ENCODE assay signal across 1 cellular context in the genomic region with DNA sequence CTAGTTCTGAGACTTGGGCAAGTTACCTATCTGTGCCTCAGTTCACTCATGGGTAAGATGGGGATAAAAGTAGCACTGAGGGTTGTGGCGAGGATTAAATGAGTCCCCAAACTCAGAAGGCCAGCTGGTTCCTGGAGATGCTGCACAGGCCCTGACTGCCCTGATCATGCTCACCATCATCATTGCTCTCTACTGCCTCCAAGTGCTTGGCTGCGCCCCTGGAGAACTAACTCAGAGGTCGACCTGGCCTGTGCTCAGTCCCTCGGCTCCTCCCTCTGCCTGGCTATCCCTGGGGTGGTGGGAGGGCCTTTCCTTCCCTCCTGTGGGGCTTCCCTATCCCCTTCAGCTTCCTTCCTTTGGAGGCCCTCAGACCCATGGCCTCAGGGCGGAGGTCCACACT.
TF ChIP-seq lines count a peak whose summit lies in the region.

No MANE protein-coding gene starts in this region.

TF ChIP-seq in GM12878, 131 proteins besides CTCF, POLR2A, EP300 and RAD21:
- TF ChIP-seq TCF3 (IDR thresholded peaks at IDR 0.05; ENCODE audit: borderline replicate concordance, insufficient read depth, low read depth, low read length) (no peak), DPF2 (IDR thresholded peaks at IDR 0.05) (no peak), MEF2B (IDR thresholded peaks at IDR 0.05; ENCODE audit: partially characterized antibody, poor library complexity, severe bottlenecking) (no peak), CBFB (IDR thresholded peaks at IDR 0.05; ENCODE audit: low read depth) (no peak), NFYA (IDR thresholded peaks at IDR 0.05; ENCODE audit: borderline replicate concordance, low read depth, low read length) (no peak), SMC3 (IDR thresholded peaks at IDR 0.05; ENCODE audit: borderline replicate concordance, low read length) (no peak), POU2F2 (IDR thresholded peaks at IDR 0.05; ENCODE audit: borderline replicate concordance, low read depth, low read length) (no peak), PML (IDR thresholded peaks at IDR 0.05; ENCODE audit: low read length) (no peak)
- TF ChIP-seq, protein P1, sequence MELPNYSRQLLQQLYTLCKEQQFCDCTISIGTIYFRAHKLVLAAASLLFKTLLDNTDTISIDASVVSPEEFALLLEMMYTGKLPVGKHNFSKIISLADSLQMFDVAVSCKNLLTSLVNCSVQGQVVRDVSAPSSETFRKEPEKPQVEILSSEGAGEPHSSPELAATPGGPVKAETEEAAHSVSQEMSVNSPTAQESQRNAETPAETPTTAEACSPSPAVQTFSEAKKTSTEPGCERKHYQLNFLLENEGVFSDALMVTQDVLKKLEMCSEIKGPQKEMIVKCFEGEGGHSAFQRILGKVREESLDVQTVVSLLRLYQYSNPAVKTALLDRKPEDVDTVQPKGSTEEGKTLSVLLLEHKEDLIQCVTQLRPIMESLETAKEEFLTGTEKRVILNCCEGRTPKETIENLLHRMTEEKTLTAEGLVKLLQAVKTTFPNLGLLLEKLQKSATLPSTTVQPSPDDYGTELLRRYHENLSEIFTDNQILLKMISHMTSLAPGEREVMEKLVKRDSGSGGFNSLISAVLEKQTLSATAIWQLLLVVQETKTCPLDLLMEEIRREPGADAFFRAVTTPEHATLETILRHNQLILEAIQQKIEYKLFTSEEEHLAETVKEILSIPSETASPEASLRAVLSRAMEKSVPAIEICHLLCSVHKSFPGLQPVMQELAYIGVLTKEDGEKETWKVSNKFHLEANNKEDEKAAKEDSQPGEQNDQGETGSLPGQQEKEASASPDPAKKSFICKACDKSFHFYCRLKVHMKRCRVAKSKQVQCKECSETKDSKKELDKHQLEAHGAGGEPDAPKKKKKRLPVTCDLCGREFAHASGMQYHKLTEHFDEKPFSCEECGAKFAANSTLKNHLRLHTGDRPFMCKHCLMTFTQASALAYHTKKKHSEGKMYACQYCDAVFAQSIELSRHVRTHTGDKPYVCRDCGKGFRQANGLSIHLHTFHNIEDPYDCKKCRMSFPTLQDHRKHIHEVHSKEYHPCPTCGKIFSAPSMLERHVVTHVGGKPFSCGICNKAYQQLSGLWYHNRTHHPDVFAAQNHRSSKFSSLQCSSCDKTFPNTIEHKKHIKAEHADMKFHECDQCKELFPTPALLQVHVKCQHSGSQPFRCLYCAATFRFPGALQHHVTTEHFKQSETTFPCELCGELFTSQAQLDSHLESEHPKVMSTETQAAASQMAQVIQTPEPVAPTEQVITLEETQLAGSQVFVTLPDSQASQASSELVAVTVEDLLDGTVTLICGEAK (IDR thresholded peaks at IDR 0.05; ENCODE audit: borderline replicate concordance), result no peak
- TF ChIP-seq, protein P2, sequence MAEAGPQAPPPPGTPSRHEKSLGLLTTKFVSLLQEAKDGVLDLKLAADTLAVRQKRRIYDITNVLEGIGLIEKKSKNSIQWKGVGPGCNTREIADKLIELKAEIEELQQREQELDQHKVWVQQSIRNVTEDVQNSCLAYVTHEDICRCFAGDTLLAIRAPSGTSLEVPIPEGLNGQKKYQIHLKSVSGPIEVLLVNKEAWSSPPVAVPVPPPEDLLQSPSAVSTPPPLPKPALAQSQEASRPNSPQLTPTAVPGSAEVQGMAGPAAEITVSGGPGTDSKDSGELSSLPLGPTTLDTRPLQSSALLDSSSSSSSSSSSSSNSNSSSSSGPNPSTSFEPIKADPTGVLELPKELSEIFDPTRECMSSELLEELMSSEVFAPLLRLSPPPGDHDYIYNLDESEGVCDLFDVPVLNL (IDR thresholded peaks at IDR 0.05; ENCODE audit: low read depth, low read length), result no peak
